In genomic region chr2:74357627-74358026, GRCh38 we compare ENCODE assay signal across 17 cellular contexts.
"Had no signal": no experiment of that assay in that cellular context is flagged by ENCODE, and none has a peak within 500 bp of the region (broad histone marks: within the 10 kb centered on the region; RNA-seq: fewer than 3 reads in every experiment).

No MANE protein-coding gene starts in this region.

- H3K27me3 ChIP-seq: foreskin keratinocyte, heart left ventricle, ovary, stomach, thyroid gland, uterus had no signal

- FAIRE-seq: kidney had no signal

- H3K36me3 ChIP-seq: ovary, uterus had no signal

- DNase-seq: activated CD4-positive, alpha-beta T cell treated with anti-CD3 and anti-CD28 coated beads for 4 hours; activated CD8-positive, alpha-beta memory T cell treated with anti-CD3 and anti-CD28 coated beads, Interleukin-2, amount 50 U/mL, for 48 hours; activated CD8-positive, alpha-beta T cell treated with anti-CD3 and anti-CD28 coated beads, Interleukin-2, amount 10 ng/mL, durations not matched to agents 7 days and 5 days; endodermal cell; foreskin keratinocyte; heart left ventricle; kidney; ovary; stimulated activated CD4-positive, alpha-beta T cell treated with anti-CD3 and anti-CD28 coated beads, Interleukin-4, amount 100 ng/mL, for 24 hours; stomach; T-cell; thyroid gland; uterus; WERI-Rb-1 had no signal

- H3K27me3 Mint-ChIP-seq: activated naive CD4-positive, alpha-beta T cell treated with anti-CD3 and anti-CD28 coated beads, Interleukin-2, amount 50 U/mL, for 24 hours; T-cell had no signal

- H3K27ac Mint-ChIP-seq: activated CD8-positive, alpha-beta T cell treated with anti-CD3 and anti-CD28 coated beads, Interleukin-2, amount 10 ng/mL, durations not matched to agents 7 days and 5 days; activated naive CD4-positive, alpha-beta T cell treated with anti-CD3 and anti-CD28 coated beads, Interleukin-2, amount 50 U/mL, for 24 hours; activated T-helper 1 cell treated with anti-CD3 and anti-CD28 coated beads, Interleukin-12 subunit alpha, Interleukin-12 subunit beta, Interleukin-2, Interleukin-4 antibody, amounts not matched to agents 30 ng/mL and 10 ng/mL and 1 ng/mL, durations not matched to agents 14 hours and 24 hours and 36 hours; endodermal cell; T-cell had no signal

- H3K27ac ChIP-seq: foreskin keratinocyte, heart left ventricle, ovary, stomach, thyroid gland, uterus, WERI-Rb-1 had no signal

- H3K4me1 ChIP-seq: foreskin keratinocyte, heart left ventricle, stomach, thyroid gland, uterus had no signal

- H3K4me3 Mint-ChIP-seq: activated CD8-positive, alpha-beta T cell treated with anti-CD3 and anti-CD28 coated beads, Interleukin-2, amount 10 ng/mL, durations not matched to agents 7 days and 5 days; activated naive CD4-positive, alpha-beta T cell treated with anti-CD3 and anti-CD28 coated beads, Interleukin-2, amount 50 U/mL, for 24 hours; activated T-helper 1 cell treated with anti-CD3 and anti-CD28 coated beads, Interleukin-12 subunit alpha, Interleukin-12 subunit beta, Interleukin-2, Interleukin-4 antibody, amounts not matched to agents 30 ng/mL and 10 ng/mL and 1 ng/mL, durations not matched to agents 14 hours and 24 hours and 36 hours; endodermal cell; neural crest cell; T-cell had no signal

- H3K9me3 Mint-ChIP-seq: activated naive CD4-positive, alpha-beta T cell treated with anti-CD3 and anti-CD28 coated beads, Interleukin-2, amount 50 U/mL, for 24 hours; activated T-helper 1 cell treated with anti-CD3 and anti-CD28 coated beads, Interleukin-12 subunit alpha, Interleukin-12 subunit beta, Interleukin-2, Interleukin-4 antibody, amounts not matched to agents 30 ng/mL and 10 ng/mL and 1 ng/mL, durations not matched to agents 14 hours and 24 hours and 36 hours; endodermal cell; neural crest cell; T-cell had no signal

- ATAC-seq: activated CD8-positive, alpha-beta T cell treated with anti-CD3 and anti-CD28 coated beads, Interleukin-2, amount 10 ng/mL, durations not matched to agents 7 days and 5 days; foreskin keratinocyte; T-cell had no signal

- H3K9me3 ChIP-seq: heart left ventricle, ovary, stomach, thyroid gland, uterus had no signal

- H3K4me3 ChIP-seq: heart left ventricle, ovary, stomach, thyroid gland, uterus had no signal

- H3K4me1 Mint-ChIP-seq: activated naive CD4-positive, alpha-beta T cell treated with anti-CD3 and anti-CD28 coated beads, Interleukin-2, amount 50 U/mL, for 24 hours; endodermal cell; neural crest cell; T-cell had no signal
